22 cellular contexts compared by ENCODE assay signal in the genomic region with DNA sequence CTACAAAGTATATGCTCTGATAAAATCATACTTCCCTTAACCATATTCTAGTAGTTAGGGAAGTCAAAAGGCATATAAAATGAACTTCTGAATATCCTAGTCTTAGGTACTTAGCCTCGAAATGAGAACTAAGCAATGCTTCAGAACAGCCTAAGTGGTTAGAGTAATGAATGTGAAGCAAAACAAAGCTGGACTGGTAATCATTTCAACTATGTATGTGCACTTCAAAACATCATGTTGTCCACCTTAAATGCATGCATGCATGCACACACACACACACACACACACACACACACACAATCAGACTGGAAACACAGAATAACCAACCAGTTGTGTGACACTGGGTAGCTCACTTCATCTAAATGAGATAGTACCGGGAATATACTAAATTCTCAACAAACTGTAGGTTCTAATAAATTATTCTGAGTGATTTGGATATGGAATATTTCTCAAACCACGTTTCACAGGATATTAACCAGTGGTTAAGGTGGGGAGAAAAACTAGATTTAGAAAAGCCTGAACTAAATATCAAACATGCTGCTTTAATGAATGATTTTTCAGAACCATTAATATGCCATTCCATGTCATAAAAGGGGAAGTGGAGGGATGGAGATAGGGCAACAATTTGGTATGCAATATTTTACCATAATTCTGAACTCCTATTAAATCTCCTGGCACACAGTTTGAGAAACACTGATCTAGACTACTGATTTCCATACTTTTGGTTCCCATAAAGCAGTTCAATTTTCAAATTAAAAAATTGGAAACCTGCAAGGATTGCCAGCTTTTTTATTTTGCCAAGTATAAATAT. TPM values are rescaled to one million over a fixed set of nuclear protein-coding genes. Genes with fewer than 3 reads are reported as not detected.
DNase-seq lines count a peak whose midpoint lies in the region; ATAC-seq, FAIRE-seq and TF ChIP-seq lines count a peak whose summit lies in the region.
"Had no signal": no experiment of that assay in that cellular context is flagged by ENCODE, and none has a peak within 500 bp of the region (broad histone marks: within the 10 kb centered on the region; RNA-seq: fewer than 3 reads in every experiment).

No MANE protein-coding gene starts in this region.

- CTCF ChIA-PET in GM12878 (lab: Yijun Ruan, JAX) = interaction anchor here (0.6 to 1.1 kb wide), 4 partner anchors 14 to 107 kb away, joined by 3 to 4 read pairs (median 4); partner anchors contain the start of gene PIAS3

- H3K27me3 ChIP-seq in GM12878 (replicated peaks in 1 of 2; ENCODE audit: control insufficient read depth in 2 of 2, insufficient read depth in 2 of 2, low read length in 1 of 2) = no peaks in the 10 kb centered on the region
- H3K27me3 ChIP-seq in parathyroid adenoma (ENCODE audit: control insufficient read depth, insufficient read depth, low read length) = no peaks in the 10 kb centered on the region
- H3K27me3 ChIP-seq in spleen (replicated peaks in 1 of 7) = no peaks in the 10 kb centered on the region
- no peaks in the 10 kb centered on the region for H3K27me3 ChIP-seq in pancreas

- H3K4me3 ChIP-seq in GM12878 (no peak overlapping the region), parathyroid adenoma (ENCODE audit: low read depth, low read length) (peak overlapping the region; percentile 6), spleen (no peak overlapping the region), pancreas (no peak overlapping the region)
- H3K4me3 ChIP-seq: GM23338 had no signal

- RAD21 ChIA-PET in GM12878 (lab: Charles Lee; ENCODE audit: unreplicated experiment) = interaction anchor here (1.2 kb wide), 1 partner anchor 24 kb away, joined by 3 read pairs; no protein-coding TSS in a partner anchor

- H3K4me1 ChIP-seq in GM12878 (ENCODE audit: control insufficient read depth, insufficient read depth, low read length) (no peaks in the 10 kb centered on the region; the same call in none of the 2 replicates), parathyroid adenoma (peaks cover 8% of the 10 kb centered on the region), spleen (peaks cover 0 to 45% (median 11%) of the 10 kb centered on the region in 6 donors), pancreas (peaks cover 0 to 17% (median 8%) of the 10 kb centered on the region in 3 donors)

- POLR2A ChIA-PET in GM12878 (lab: Charles Lee) = interaction anchor here (1.4 kb wide), 1 partner anchor 12 kb away, joined by 3 read pairs; no protein-coding TSS in a partner anchor

- no peak for TF ChIP-seq EP300 in GM12878 (IDR thresholded peaks at IDR 0.05; ENCODE audit: borderline replicate concordance in 1 of 2, control insufficient read depth in 1 of 2, low read depth in 2 of 2, low read length in 2 of 2)

- no peaks in the 10 kb centered on the region for H3K36me3 ChIP-seq in GM12878 (ENCODE audit: control insufficient read depth in 2 of 2, insufficient read depth in 2 of 2, low read length in 1 of 2)
- H3K36me3 ChIP-seq in parathyroid adenoma (ENCODE audit: control insufficient read depth, insufficient read depth, low read length) = no peaks in the 10 kb centered on the region
- peaks cover 0 to 14% (median 0%) of the 10 kb centered on the region in 6 donors for H3K36me3 ChIP-seq in spleen
- no peaks in the 10 kb centered on the region for H3K36me3 ChIP-seq in pancreas

- H3K9ac ChIP-seq in GM12878 (ENCODE audit: control insufficient read depth, insufficient read depth, low read length) = no peak overlapping the region
- H3K9ac ChIP-seq in parathyroid adenoma = no peak overlapping the region

- H3K27ac ChIP-seq in GM12878 (ENCODE audit: control insufficient read depth, insufficient read depth) = no peak overlapping the region
- H3K27ac ChIP-seq in parathyroid adenoma = peak overlapping the region; percentile 53
- no peak overlapping the region for H3K27ac ChIP-seq in spleen
- no peak overlapping the region for H3K27ac ChIP-seq in pancreas
- H3K27ac ChIP-seq: RWPE1 had no signal

- no peak for TF ChIP-seq POLR2A in GM12878 (IDR thresholded peaks at IDR 0.05; ENCODE audit: low read depth, low read length)
- TF ChIP-seq POLR2A in spleen (IDR thresholded peaks at IDR 0.05) = no peak

- intact Hi-C loops in GM12878 (cut with micrococcal nuclease; ENCODE audit: unreplicated experiment) (no loop called here), spleen (cut with DNase I; ENCODE audit: low total_unique reads) (no loop called here), pancreas (cut with DNase I) (no loop called here)

- H3K9me3 ChIP-seq in GM12878 (replicated peaks; ENCODE audit: control insufficient read depth, insufficient read depth, low read length) (no peaks in the 10 kb centered on the region; the same call in 2 of the 3 replicates), parathyroid adenoma (ENCODE audit: control insufficient read depth, low read length) (no peaks in the 10 kb centered on the region), spleen (no peaks in the 10 kb centered on the region), pancreas (no peaks in the 10 kb centered on the region)

- no peak for TF ChIP-seq RAD21 in GM12878 (IDR thresholded peaks at IDR 0.05; ENCODE audit: insufficient read depth, low read depth, low read length)

- ATAC-seq in GM12878 (no peak), pancreas (no peak)
- ATAC-seq: activated CD4-positive, alpha-beta T cell treated with anti-CD3 and anti-CD28 coated beads for 36 hours; activated T-cell treated with anti-CD3 and anti-CD28 coated beads, Interleukin-2, amount 50 U/mL, for 72 hours; GM23338; right cardiac atrium had no signal

- H2AFZ ChIP-seq in GM12878 (ENCODE audit: control insufficient read depth, low read depth, low read length) = no peak overlapping the region
- no peak overlapping the region for H2AFZ ChIP-seq in parathyroid adenoma
- H2AFZ ChIP-seq: GM23338 had no signal

- SMC1A ChIA-PET in GM12878 (lab: Charles Lee; ENCODE audit: uncharacterized antibody, unreplicated experiment) = interaction anchor here (0.9 to 1.4 kb wide), 3 partner anchors 9 to 16 kb away, joined by 3 to 4 read pairs (median 3); no protein-coding TSS in a partner anchor

- whole genome bisulfite sequencing in GM12878 (ENCODE audit: insufficient coverage, insufficient replicate concordance, low lambda C conversion rate, missing lambda C conversion rate) = 96% methylated on average over 3 of the region's 3 CpGs
- 39 to 64% (median 60%) methylated on average over 3 of the region's 3 CpGs for WGBS in spleen, 5 donors
- 52 to 68% methylated on average over 3 of the region's 3 CpGs for WGBS in pancreas, 2 donors

- no peak overlapping the region for H3K4me2 ChIP-seq in GM12878 (ENCODE audit: control insufficient read depth, insufficient read depth)
- H3K4me2 ChIP-seq in parathyroid adenoma (ENCODE audit: low read length) = peak overlapping the region; percentile 37
- H3K4me2 ChIP-seq: GM23338 had no signal

- no peak for TF ChIP-seq CTCF in GM12878 (IDR thresholded peaks at IDR 0.05 in 2 of 3, conservative IDR thresholded peaks at IDR 0.05 in 1 of 3; ENCODE audit: control insufficient read depth in 2 of 3, extremely low read depth in 1 of 3, insufficient read depth in 1 of 3, low read depth in 3 of 3, low read length in 3 of 3)
- no peak for TF ChIP-seq CTCF in parathyroid adenoma (IDR thresholded peaks at IDR 0.05)
- no peak for TF ChIP-seq CTCF in spleen (IDR thresholded peaks at IDR 0.05 in 8 of 11, conservative IDR thresholded peaks at IDR 0.05 in 3 of 11)
- no peak for TF ChIP-seq CTCF in pancreas (IDR thresholded peaks at IDR 0.05)

- DNase-seq in CD1c-positive myeloid dendritic cell (ENCODE audit: extremely low spot score) = peak; percentile 5
- peak; percentile 21 for DNase-seq in KBM-7
- DNase-seq in GM12878 (ENCODE audit: low read depth, low spot score) = no peak
- DNase-seq in spleen = no peak
- DNase-seq in HuH-7 (ENCODE audit: low spot score) = no peak
- DNase-seq in pancreas = no peak
- DNase-seq: activated CD4-positive, alpha-beta T cell treated with anti-CD3 and anti-CD28 coated beads for 36 hours; activated naive CD4-positive, alpha-beta T cell treated with anti-CD3 and anti-CD28 coated beads, Interleukin-2, amount 50 U/mL, for 16 hours; activated T-cell treated with anti-CD3 and anti-CD28 coated beads, Interleukin-2, amount 50 U/mL, for 72 hours; anterior cingulate cortex; hypothalamus; islet precursor cell; MM.1S; NCI-H1694 treated with DMSO at 0.1 percent for 48 hours; NCI-H69; occipital lobe; right cardiac atrium; SW 1271 had no signal

- FAIRE-seq in GM12878 (lab: Jason Lieb, UNC) (no peak), pancreas (lab: Jason Lieb, UNC) (no peak)
- FAIRE-seq: D721Med had no signal

- BruUV-seq in GM12878 (replicated peaks; lab: Mats Ljungman, UMichigan) = no TSS peak

- in situ Hi-C loops in KBM-7 (cut with MboI; ENCODE audit: low pct_unique_long_range_greater_than_20kb, low sequenced_read_pairs) = no loop called here
- in situ Hi-C loops in GM12878 (cut with MboI) = no loop called here

- H3K79me2 ChIP-seq in GM12878 (ENCODE audit: control insufficient read depth, insufficient read depth, low read length) = peaks cover 10% of the 10 kb centered on the region
- peaks cover 3% of the 10 kb centered on the region for H3K79me2 ChIP-seq in parathyroid adenoma

- no peaks in the 10 kb centered on the region for H4K20me1 ChIP-seq in GM12878 (ENCODE audit: control insufficient read depth, insufficient read depth)

RNA-seq across cellular contexts. Expression of gene RNF115, which starts 19.5 kb away (rescaled TPM):
- total RNA-seq in GM12878 (2013; cell fraction: nucleolus; rRNA removed) = 61.1 and 64.9 TPM in 2 replicates
- 13.0 and 13.8 TPM in 2 replicates for total RNA-seq in GM12878 (2014; rRNA removed)
- 15.3 and 16.3 TPM in 2 replicates for total RNA-seq in GM12878 (2014; rRNA removed; fragmentation: Illumina TruSeq; extraction: Trizol)
- total RNA-seq in GM12878 (2021) = 11.6 and 12.8 TPM in 2 replicates
- polyA plus RNA-seq in GM12878 (2011; ENCODE audit: low read depth) = 5.8 TPM
- 22.0 and 24.8 TPM in 2 replicates for polyA plus RNA-seq in GM12878 (2011; rRNA removed)
- 8.2 and 11.5 TPM in 2 replicates for polyA plus RNA-seq in GM12878 (2011; cell fraction: cytosol; rRNA removed)
- polyA plus RNA-seq in GM12878 (2011; cell fraction: nucleus; rRNA removed) = 16.0 and 18.2 TPM in 2 replicates
- 8.0 and 8.1 TPM in 2 replicates for polyA plus RNA-seq in GM12878 (2012)
- polyA plus RNA-seq in GM12878 (2014; fragmentation: Illumina TruSeq; extraction: Trizol) = 15.5 and 18.3 TPM in 2 replicates
- polyA plus RNA-seq in GM12878 (2014; fragmentation: Nextera tagmentation; extraction: Ambion mirVana) = 1 to 10 TPM; 3.4 to 5.4 TPM
- polyA plus RNA-seq in GM12878 (2014; rRNA removed) = 10.3 and 11.0 TPM in 2 replicates
- 10 to 100 TPM; 12.5 to 12.9 TPM for polyA plus RNA-seq in GM12878 (2016; fragmentation: Nextera tagmentation; extraction: Ambion mirVana)
- polyA minus RNA-seq in GM12878 (2011; rRNA and poly(A)+ RNA removed) = 11.4 and 19.3 TPM in 2 replicates
- polyA minus RNA-seq in GM12878 (2011; cell fraction: cytosol; rRNA and poly(A)+ RNA removed) = 3.5 and 3.7 TPM in 2 replicates
- polyA minus RNA-seq in GM12878 (2011; cell fraction: nucleus; rRNA and poly(A)+ RNA removed) = 5.3 and 11.2 TPM in 2 replicates
- 10 to 100 TPM; 12.0 to 27.2 (median 17.5) TPM for total RNA-seq in spleen
- polyA plus RNA-seq in spleen = 1 to 10 TPM; 4.8 to 5.9 (median 5.0) TPM
- total RNA-seq in pancreas = 1 to 10 TPM; 4.9 to 8.1 (median 5.9) TPM
- polyA plus RNA-seq in pancreas = 1 to 10 TPM; 5.1 to 8.0 TPM

RNA-seq across cellular contexts. Expression of gene POLR3C, which starts 19.6 kb away (rescaled TPM):
- 45.6 and 46.6 TPM in 2 replicates for total RNA-seq in GM12878 (2013; cell fraction: nucleolus; rRNA removed)
- total RNA-seq in GM12878 (2014; rRNA removed) = 30.8 and 32.0 TPM in 2 replicates
- 34.8 and 35.1 TPM in 2 replicates for total RNA-seq in GM12878 (2014; rRNA removed; fragmentation: Illumina TruSeq; extraction: Trizol)
- 32.9 and 34.5 TPM in 2 replicates for total RNA-seq in GM12878 (2021)
- polyA plus RNA-seq in GM12878 (2011; ENCODE audit: low read depth) = 19.8 TPM
- 40.4 and 41.3 TPM in 2 replicates for polyA plus RNA-seq in GM12878 (2011; rRNA removed)
- polyA plus RNA-seq in GM12878 (2011; cell fraction: cytosol; rRNA removed) = 44.5 and 46.2 TPM in 2 replicates
- 44.5 and 53.1 TPM in 2 replicates for polyA plus RNA-seq in GM12878 (2011; cell fraction: nucleus; rRNA removed)
- 19.4 and 23.7 TPM in 2 replicates for polyA plus RNA-seq in GM12878 (2012)
- polyA plus RNA-seq in GM12878 (2014; fragmentation: Illumina TruSeq; extraction: Trizol) = 40.9 and 45.7 TPM in 2 replicates
- polyA plus RNA-seq in GM12878 (2014; fragmentation: Nextera tagmentation; extraction: Ambion mirVana) = 10 to 100 TPM; 13.0 to 21.1 TPM
- polyA plus RNA-seq in GM12878 (2014; rRNA removed) = 29.7 and 31.1 TPM in 2 replicates
- polyA plus RNA-seq in GM12878 (2016; fragmentation: Nextera tagmentation; extraction: Ambion mirVana) = 10 to 100 TPM; 44.0 to 44.8 TPM
- polyA minus RNA-seq in GM12878 (2011; rRNA and poly(A)+ RNA removed) = 52.4 and 74.0 TPM in 2 replicates
- 17.6 and 20.1 TPM in 2 replicates for polyA minus RNA-seq in GM12878 (2011; cell fraction: cytosol; rRNA and poly(A)+ RNA removed)
- 21.4 and 34.1 TPM in 2 replicates for polyA minus RNA-seq in GM12878 (2011; cell fraction: nucleus; rRNA and poly(A)+ RNA removed)
- 10 to 100 TPM; 28.5 to 37.0 (median 32.5) TPM for total RNA-seq in spleen
- polyA plus RNA-seq in spleen = 10 to 100 TPM; 15.7 to 17.2 (median 16.2) TPM
- 10 to 100 TPM; 11.9 to 16.2 (median 14.6) TPM for total RNA-seq in pancreas
- 10 to 100 TPM in 1 of 2 donors, 1 to 10 TPM in 1; 7.6 to 13.9 TPM for polyA plus RNA-seq in pancreas

RNA-seq across cellular contexts. Expression of gene NUDT17, which starts 41.0 kb away (rescaled TPM):
- total RNA-seq in GM12878 (2013; cell fraction: nucleolus; rRNA removed) = 2.3 and 2.5 TPM in 2 replicates
- total RNA-seq in GM12878 (2014; rRNA removed) (3.8 and 5.1 TPM in 2 replicates), GM12878 (2014; rRNA removed; fragmentation: Illumina TruSeq; extraction: Trizol) (2.8 and 2.9 TPM in 2 replicates), GM12878 (2021) (3.1 and 4.3 TPM in 2 replicates), spleen (1 to 10 TPM; 4.3 to 7.5 (median 5.4) TPM), pancreas (1 to 10 TPM; 1.0 to 2.6 (median 1.7) TPM)
- polyA plus RNA-seq in GM12878 (2011; ENCODE audit: low read depth) = 1.6 TPM
- polyA plus RNA-seq in GM12878 (2011; rRNA removed) (3.0 and 4.4 TPM in 2 replicates), GM12878 (2014; fragmentation: Illumina TruSeq; extraction: Trizol) (3.3 and 4.4 TPM in 2 replicates), GM12878 (2014; fragmentation: Nextera tagmentation; extraction: Ambion mirVana) (1 to 10 TPM; 1.2 to 2.6 TPM), GM12878 (2014; rRNA removed) (4.7 and 6.3 TPM in 2 replicates), GM12878 (2016; fragmentation: Nextera tagmentation; extraction: Ambion mirVana) (1 to 10 TPM; 3.2 to 4.1 TPM), spleen (1 to 10 TPM; 4.8 to 6.7 (median 4.8) TPM), pancreas (1 to 10 TPM; 2.6 to 3.6 TPM)
- polyA plus RNA-seq in GM12878 (2011; cell fraction: cytosol; rRNA removed) = 4.0 and 4.6 TPM in 2 replicates
- polyA plus RNA-seq in GM12878 (2011; cell fraction: nucleus; rRNA removed) = 14.7 and 17.2 TPM in 2 replicates
- 3.1 and 3.5 TPM in 2 replicates for polyA plus RNA-seq in GM12878 (2012)
- 0.88 and 2.1 TPM in 2 replicates for polyA minus RNA-seq in GM12878 (2011; rRNA and poly(A)+ RNA removed)
- polyA minus RNA-seq in GM12878 (2011; cell fraction: cytosol; rRNA and poly(A)+ RNA removed) = 1.1 TPM in 1 of 2 replicates, not detected in the other
- 1.1 and 3.0 TPM in 2 replicates for polyA minus RNA-seq in GM12878 (2011; cell fraction: nucleus; rRNA and poly(A)+ RNA removed)

RNA-seq across cellular contexts. Expression of gene PIAS3, which starts 54.4 kb away (rescaled TPM):
- 22.8 and 27.5 TPM in 2 replicates for total RNA-seq in GM12878 (2013; cell fraction: nucleolus; rRNA removed)
- total RNA-seq in GM12878 (2014; rRNA removed) = 8.1 and 8.4 TPM in 2 replicates
- total RNA-seq in GM12878 (2014; rRNA removed; fragmentation: Illumina TruSeq; extraction: Trizol) = 4.5 and 5.3 TPM in 2 replicates
- 9.7 and 10.1 TPM in 2 replicates for total RNA-seq in GM12878 (2021)
- 11.7 TPM for polyA plus RNA-seq in GM12878 (2011; ENCODE audit: low read depth)
- 7.0 and 11.1 TPM in 2 replicates for polyA plus RNA-seq in GM12878 (2011; rRNA removed)
- polyA plus RNA-seq in GM12878 (2011; cell fraction: cytosol; rRNA removed) = 14.7 and 19.6 TPM in 2 replicates
- polyA plus RNA-seq in GM12878 (2011; cell fraction: nucleus; rRNA removed) = 43.0 and 45.5 TPM in 2 replicates
- 14.7 and 15.2 TPM in 2 replicates for polyA plus RNA-seq in GM12878 (2012)
- 11.8 and 14.9 TPM in 2 replicates for polyA plus RNA-seq in GM12878 (2014; fragmentation: Illumina TruSeq; extraction: Trizol)
- 1 to 10 TPM in 1 of 2 experiments, under 1 TPM in 1; 0.85 to 1.6 TPM for polyA plus RNA-seq in GM12878 (2014; fragmentation: Nextera tagmentation; extraction: Ambion mirVana)
- 11.5 and 12.1 TPM in 2 replicates for polyA plus RNA-seq in GM12878 (2014; rRNA removed)
- 10 to 100 TPM; 11.4 to 13.4 TPM for polyA plus RNA-seq in GM12878 (2016; fragmentation: Nextera tagmentation; extraction: Ambion mirVana)
- polyA minus RNA-seq in GM12878 (2011; rRNA and poly(A)+ RNA removed) = 7.8 and 11.5 TPM in 2 replicates
- 5.3 and 6.1 TPM in 2 replicates for polyA minus RNA-seq in GM12878 (2011; cell fraction: cytosol; rRNA and poly(A)+ RNA removed)
- 9.1 and 15.8 TPM in 2 replicates for polyA minus RNA-seq in GM12878 (2011; cell fraction: nucleus; rRNA and poly(A)+ RNA removed)
- total RNA-seq in spleen = 10 to 100 TPM; 20.1 to 29.5 (median 26.2) TPM
- 10 to 100 TPM; 10.1 to 16.9 (median 11.7) TPM for polyA plus RNA-seq in spleen
- total RNA-seq in pancreas = 10 to 100 TPM in 2 of 6 donors, 1 to 10 TPM in 4; 8.9 to 16.4 (median 10.0) TPM
- 10 to 100 TPM; 21.9 to 26.7 TPM for polyA plus RNA-seq in pancreas

Comparison
In these comparisons a context has a peak if more than half of its experiments do, and no peak if none do; other contexts are left out.
1. DNase-seq: peak in CD1c-positive myeloid dendritic cell (single experiment) and KBM-7 (single experiment); none in GM12878 (single experiment), spleen (single experiment), HuH-7 (single experiment) and pancreas (0 of 6).